1 cellular context compared by ENCODE assay signal in the genomic region with DNA sequence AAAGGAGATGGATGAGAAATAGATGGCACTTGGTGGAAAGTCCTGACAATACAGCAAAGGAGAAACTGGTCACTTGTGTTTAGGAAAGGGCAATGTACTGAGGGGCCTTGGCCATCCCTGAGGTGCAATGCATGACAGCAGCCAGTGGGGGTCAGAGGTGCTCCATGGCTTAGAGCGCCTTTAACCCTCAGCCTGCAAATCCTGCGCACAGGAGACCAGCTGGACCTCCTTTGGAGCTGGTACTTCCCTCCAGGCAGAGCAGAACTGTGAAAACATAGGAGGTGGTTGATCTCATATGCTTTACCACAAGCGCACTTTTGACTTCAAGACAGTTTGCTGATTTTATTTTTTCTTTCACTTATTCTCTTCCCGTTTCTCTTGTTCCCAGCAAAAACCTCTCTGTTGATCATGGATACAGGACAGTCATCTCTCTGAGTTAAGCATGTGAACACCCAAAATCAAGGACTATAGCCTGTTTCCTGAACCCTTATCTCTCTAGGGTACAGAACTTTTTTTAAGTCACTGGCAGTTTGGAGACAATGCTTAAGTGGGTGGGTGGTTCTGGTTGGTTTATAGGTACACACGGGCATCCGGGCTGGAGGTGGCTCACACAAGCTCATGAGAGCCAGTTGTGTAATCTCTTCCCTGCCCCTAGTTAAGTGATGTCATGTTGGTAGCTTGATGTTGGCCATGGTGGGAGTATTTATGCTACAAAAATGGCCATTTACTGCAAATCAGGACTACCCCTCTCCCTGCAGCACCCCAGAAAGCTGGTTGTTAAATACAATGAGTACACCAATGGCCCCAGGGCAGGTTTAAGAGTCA.
TF ChIP-seq lines count a peak whose summit lies in the region.

No MANE protein-coding gene starts in this region.

TF ChIP-seq in K562, 482 proteins besides CTCF, POLR2A, EP300 and RAD21 (continued from another document and continues in another):
- TF ChIP-seq, protein P1, sequence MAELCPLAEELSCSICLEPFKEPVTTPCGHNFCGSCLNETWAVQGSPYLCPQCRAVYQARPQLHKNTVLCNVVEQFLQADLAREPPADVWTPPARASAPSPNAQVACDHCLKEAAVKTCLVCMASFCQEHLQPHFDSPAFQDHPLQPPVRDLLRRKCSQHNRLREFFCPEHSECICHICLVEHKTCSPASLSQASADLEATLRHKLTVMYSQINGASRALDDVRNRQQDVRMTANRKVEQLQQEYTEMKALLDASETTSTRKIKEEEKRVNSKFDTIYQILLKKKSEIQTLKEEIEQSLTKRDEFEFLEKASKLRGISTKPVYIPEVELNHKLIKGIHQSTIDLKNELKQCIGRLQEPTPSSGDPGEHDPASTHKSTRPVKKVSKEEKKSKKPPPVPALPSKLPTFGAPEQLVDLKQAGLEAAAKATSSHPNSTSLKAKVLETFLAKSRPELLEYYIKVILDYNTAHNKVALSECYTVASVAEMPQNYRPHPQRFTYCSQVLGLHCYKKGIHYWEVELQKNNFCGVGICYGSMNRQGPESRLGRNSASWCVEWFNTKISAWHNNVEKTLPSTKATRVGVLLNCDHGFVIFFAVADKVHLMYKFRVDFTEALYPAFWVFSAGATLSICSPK (IDR thresholded peaks at IDR 0.05; ENCODE audit: borderline replicate concordance) = no peak
- TF ChIP-seq RBM14 (IDR thresholded peaks at IDR 0.05; ENCODE audit: borderline replicate concordance, insufficient read depth, low read depth, low read length) (no peak), SUPT5H (IDR thresholded peaks at IDR 0.05) (no peak), CTBP1 (IDR thresholded peaks at IDR 0.05; ENCODE audit: borderline replicate concordance) (peak; percentile 41; the same call in 1 of the 2 replicates), ZBTB43 (CRISPR knock-in tag; IDR thresholded peaks at IDR 0.05) (no peak), SP1 (CRISPR knock-in tag; IDR thresholded peaks at IDR 0.05) (peak; percentile 54), TFAP4 (CRISPR knock-in tag; IDR thresholded peaks at IDR 0.05; ENCODE audit: borderline replicate concordance) (peak; percentile 90), SIX5 (IDR thresholded peaks at IDR 0.05; ENCODE audit: borderline replicate concordance in 1 of 2, insufficient read depth in 1 of 2, low read depth in 1 of 2, low read length in 2 of 2) (no peak), NCOA2 (IDR thresholded peaks at IDR 0.05; ENCODE audit: partially characterized antibody in 2 of 2) (no peak), ERF (CRISPR knock-in tag; IDR thresholded peaks at IDR 0.05) (no peak), LARP7 (IDR thresholded peaks at IDR 0.05) (no peak), PHF20 (IDR thresholded peaks at IDR 0.05; ENCODE audit: partially characterized antibody) (no peak), BRD4 (IDR thresholded peaks at IDR 0.05) (no peak), DACH1 (IDR thresholded peaks at IDR 0.05; ENCODE audit: partially characterized antibody) (peak; percentile 45), ZNF324 (CRISPR knock-in tag; IDR thresholded peaks at IDR 0.05) (no peak), CHCHD3 (CRISPR knock-in tag; IDR thresholded peaks at IDR 0.05) (no peak), PKNOX1 (IDR thresholded peaks at IDR 0.05) (no peak), CBX2 (IDR thresholded peaks at IDR 0.05; ENCODE audit: insufficient read depth, low read length, poor library complexity, severe bottlenecking) (no peak), HSF4 (CRISPR knock-in tag; IDR thresholded peaks at IDR 0.05; ENCODE audit: borderline replicate concordance) (no peak), XRCC4 (IDR thresholded peaks at IDR 0.05; ENCODE audit: extremely low read depth, insufficient read depth, insufficient read length) (no peak), RB1 (IDR thresholded peaks at IDR 0.05; ENCODE audit: low read depth) (0 out of 2 replicates have a peak, but pooled peaks have one; percentile 59), IFI16 (CRISPR knock-in tag; IDR thresholded peaks at IDR 0.05) (no peak), ATF2 (CRISPR knock-in tag; IDR thresholded peaks at IDR 0.05) (no peak), MEIS2 (IDR thresholded peaks at IDR 0.05; ENCODE audit: partially characterized antibody) (peak; percentile 7), E2F8 (IDR thresholded peaks at IDR 0.05; ENCODE audit: low read depth, partially characterized antibody) (no peak)
- TF ChIP-seq, protein P2, sequence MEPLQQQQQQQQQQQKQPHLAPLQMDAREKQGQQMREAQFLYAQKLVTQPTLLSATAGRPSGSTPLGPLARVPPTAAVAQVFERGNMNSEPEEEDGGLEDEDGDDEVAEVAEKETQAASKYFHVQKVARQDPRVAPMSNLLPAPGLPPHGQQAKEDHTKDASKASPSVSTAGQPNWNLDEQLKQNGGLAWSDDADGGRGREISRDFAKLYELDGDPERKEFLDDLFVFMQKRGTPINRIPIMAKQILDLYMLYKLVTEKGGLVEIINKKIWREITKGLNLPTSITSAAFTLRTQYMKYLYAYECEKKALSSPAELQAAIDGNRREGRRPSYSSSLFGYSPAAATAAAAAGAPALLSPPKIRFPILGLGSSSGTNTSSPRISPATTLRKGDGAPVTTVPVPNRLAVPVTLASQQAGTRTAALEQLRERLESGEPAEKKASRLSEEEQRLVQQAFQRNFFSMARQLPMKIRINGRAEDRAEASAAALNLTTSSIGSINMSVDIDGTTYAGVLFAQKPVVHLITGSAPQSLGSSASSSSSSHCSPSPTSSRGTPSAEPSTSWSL (CRISPR knock-in tag; IDR thresholded peaks at IDR 0.05; ENCODE audit: borderline replicate concordance) = no peak
- TF ChIP-seq, protein P3, sequence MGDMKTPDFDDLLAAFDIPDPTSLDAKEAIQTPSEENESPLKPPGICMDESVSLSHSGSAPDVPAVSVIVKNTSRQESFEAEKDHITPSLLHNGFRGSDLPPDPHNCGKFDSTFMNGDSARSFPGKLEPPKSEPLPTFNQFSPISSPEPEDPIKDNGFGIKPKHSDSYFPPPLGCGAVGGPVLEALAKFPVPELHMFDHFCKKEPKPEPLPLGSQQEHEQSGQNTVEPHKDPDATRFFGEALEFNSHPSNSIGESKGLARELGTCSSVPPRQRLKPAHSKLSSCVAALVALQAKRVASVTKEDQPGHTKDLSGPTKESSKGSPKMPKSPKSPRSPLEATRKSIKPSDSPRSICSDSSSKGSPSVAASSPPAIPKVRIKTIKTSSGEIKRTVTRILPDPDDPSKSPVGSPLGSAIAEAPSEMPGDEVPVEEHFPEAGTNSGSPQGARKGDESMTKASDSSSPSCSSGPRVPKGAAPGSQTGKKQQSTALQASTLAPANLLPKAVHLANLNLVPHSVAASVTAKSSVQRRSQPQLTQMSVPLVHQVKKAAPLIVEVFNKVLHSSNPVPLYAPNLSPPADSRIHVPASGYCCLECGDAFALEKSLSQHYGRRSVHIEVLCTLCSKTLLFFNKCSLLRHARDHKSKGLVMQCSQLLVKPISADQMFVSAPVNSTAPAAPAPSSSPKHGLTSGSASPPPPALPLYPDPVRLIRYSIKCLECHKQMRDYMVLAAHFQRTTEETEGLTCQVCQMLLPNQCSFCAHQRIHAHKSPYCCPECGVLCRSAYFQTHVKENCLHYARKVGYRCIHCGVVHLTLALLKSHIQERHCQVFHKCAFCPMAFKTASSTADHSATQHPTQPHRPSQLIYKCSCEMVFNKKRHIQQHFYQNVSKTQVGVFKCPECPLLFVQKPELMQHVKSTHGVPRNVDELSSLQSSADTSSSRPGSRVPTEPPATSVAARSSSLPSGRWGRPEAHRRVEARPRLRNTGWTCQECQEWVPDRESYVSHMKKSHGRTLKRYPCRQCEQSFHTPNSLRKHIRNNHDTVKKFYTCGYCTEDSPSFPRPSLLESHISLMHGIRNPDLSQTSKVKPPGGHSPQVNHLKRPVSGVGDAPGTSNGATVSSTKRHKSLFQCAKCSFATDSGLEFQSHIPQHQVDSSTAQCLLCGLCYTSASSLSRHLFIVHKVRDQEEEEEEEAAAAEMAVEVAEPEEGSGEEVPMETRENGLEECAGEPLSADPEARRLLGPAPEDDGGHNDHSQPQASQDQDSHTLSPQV (IDR thresholded peaks at IDR 0.05) = no peak
